In the genomic region with DNA sequence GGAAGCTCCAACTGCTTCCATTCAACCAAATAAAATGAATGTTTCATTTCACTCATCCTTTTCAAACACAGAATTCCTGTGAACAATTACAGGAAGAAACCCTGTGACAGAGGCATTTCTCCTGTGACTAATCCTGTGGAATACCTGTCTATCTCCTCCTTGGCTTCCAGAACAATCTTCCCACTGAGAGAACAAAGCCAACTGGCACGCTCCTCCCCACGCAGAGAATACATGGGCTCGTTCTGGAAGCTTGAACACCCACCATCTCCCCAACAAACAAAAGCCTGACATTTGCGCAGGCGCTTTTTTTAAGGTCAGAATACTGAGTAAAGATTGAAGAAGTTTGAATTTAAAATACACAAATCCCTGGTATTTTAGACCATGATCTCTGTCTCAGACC, we compare ENCODE assay signal across 26 cellular contexts.
"Had no signal": no experiment of that assay in that cellular context is flagged by ENCODE, and none has a peak within 500 bp of the region (broad histone marks: within the 10 kb centered on the region; RNA-seq: fewer than 3 reads in every experiment).

No MANE protein-coding gene starts in this region.

- H3K9ac ChIP-seq: parathyroid adenoma had no signal

- H3K9me3 ChIP-seq: body of pancreas, esophagus muscularis mucosa, left lung, lower lobe of right lung, psoas muscle, tibial nerve had no signal

- H3K27me3 ChIP-seq: body of pancreas, cardiac muscle cell, left lung, tibial nerve had no signal

- H2AFZ ChIP-seq: parathyroid adenoma had no signal

- H3K4me1 ChIP-seq: body of pancreas, esophagus muscularis mucosa, left lung, lower lobe of right lung, parathyroid adenoma, psoas muscle, tibial nerve had no signal

- H3K79me2 ChIP-seq: parathyroid adenoma had no signal

- DNase-seq: activated CD4-positive, alpha-beta T cell treated with anti-CD3 and anti-CD28 coated beads for 36 hours; activated CD4-positive, alpha-beta T cell treated with anti-CD3 and anti-CD28 coated beads, Interleukin-2, amount 50 U/mL, for 4 hours; activated CD4-positive, CD25-positive, alpha-beta regulatory T cell; activated naive CD4-positive, alpha-beta T cell; activated T-cell treated with anti-CD3 and anti-CD28 coated beads for 4 hours; activated T-cell treated with anti-CD3 and anti-CD28 coated beads, Interleukin-2, amount 50 U/mL, for 72 hours; body of pancreas; effector memory CD8-positive, alpha-beta T cell; foreskin melanocyte; kidney glomerular epithelial cell; left lung; lower lobe of right lung; mesendoderm; occipital lobe; psoas muscle; right cardiac atrium; stimulated activated CD4-positive, alpha-beta T cell treated with anti-CD3 and anti-CD28 coated beads, Interleukin-15, amount 100 ng/mL, for 24 hours; stimulated activated CD4-positive, alpha-beta T cell treated with anti-CD3 and anti-CD28 coated beads, Interleukin-2, amount 100 ng/mL, for 24 hours; stimulated activated naive CD4-positive, alpha-beta T cell had no signal

- H3K27ac ChIP-seq: body of pancreas, cardiac muscle cell, coronary artery, esophagus muscularis mucosa, left lung, lower lobe of right lung, parathyroid adenoma, psoas muscle had no signal

- H3K36me3 ChIP-seq: cardiac muscle cell, esophagus muscularis mucosa, left lung, lower lobe of right lung, tibial nerve had no signal

- H3K4me3 ChIP-seq: body of pancreas, cardiac muscle cell, coronary artery, esophagus muscularis mucosa, left lung, lower lobe of right lung, psoas muscle, tibial nerve had no signal

- ATAC-seq: activated CD4-positive, alpha-beta T cell treated with anti-CD3 and anti-CD28 coated beads for 36 hours; activated naive CD4-positive, alpha-beta T cell treated with anti-CD3 and anti-CD28 coated beads, Interleukin-2, amount 50 U/mL, for 72 hours; activated T-cell treated with anti-CD3 and anti-CD28 coated beads, Interleukin-2, amount 50 U/mL, for 72 hours; body of pancreas; effector memory CD8-positive, alpha-beta T cell; left lung; lower lobe of right lung; natural killer cell treated with Interleukin-12 subunit alpha and Interleukin-12 subunit beta and Interleukin-15 and Interleukin-18, amount 100 ng/mL, for 72 hours; psoas muscle; right cardiac atrium had no signal
